In genomic region chr1:183593356-183593755, GRCh38 we compare ENCODE assay signal across 10 cellular contexts. TPM values are rescaled to one million over a fixed set of nuclear protein-coding genes. Genes with fewer than 3 reads are reported as not detected.
DNase-seq lines count a peak whose midpoint lies in the region; ATAC-seq and TF ChIP-seq lines count a peak whose summit lies in the region.
"Had no signal": no experiment of that assay in that cellular context is flagged by ENCODE, and none has a peak within 500 bp of the region (broad histone marks: within the 10 kb centered on the region; RNA-seq: fewer than 3 reads in every experiment).

No MANE protein-coding gene starts in this region.

- no peak overlapping the region for H3K27ac ChIP-seq in CD4-positive, alpha-beta memory T cell (ENCODE audit: low read depth, low read length)
- H3K27ac ChIP-seq: SJSA1 had no signal

- H3K36me3 ChIP-seq in CD4-positive, alpha-beta memory T cell (ENCODE audit: insufficient read depth, low read length), result no peaks in the 10 kb centered on the region
- H3K36me3 ChIP-seq: SJSA1 had no signal

- H3K4me3 Mint-ChIP-seq in MCF 10A (ENCODE audit: unreplicated experiment), result no peak overlapping the region
- H3K4me3 Mint-ChIP-seq in CD4-positive, alpha-beta memory T cell, result peak overlapping the region in 1 of 8 donors; percentile 9

- no peak for TF ChIP-seq CTCF in MCF 10A (IDR thresholded peaks at IDR 0.05; ENCODE audit: unreplicated experiment)

- peak; percentile 32 for ATAC-seq in GM18499 (IDR thresholded peaks at IDR 0.05; ENCODE audit: insufficient read depth, unreplicated experiment)
- peak; percentile 40 for ATAC-seq in GM21528 (IDR thresholded peaks at IDR 0.05; ENCODE audit: low FRiP score, unreplicated experiment)
- peak; percentile 26 for ATAC-seq in HG03575 (IDR thresholded peaks at IDR 0.05; ENCODE audit: extremely low read depth, insufficient number of reproducible peaks, low FRiP score, unreplicated experiment)

- H3K9me3 Mint-ChIP-seq in MCF 10A (ENCODE audit: unreplicated experiment), result no peaks in the 10 kb centered on the region
- peaks cover 0 to 3% (median 0%) of the 10 kb centered on the region in 8 donors for H3K9me3 Mint-ChIP-seq in CD4-positive, alpha-beta memory T cell

- intact Hi-C loops in MCF 10A (cut with micrococcal nuclease), result no loop called here
- intact Hi-C loops in CD4-positive, alpha-beta memory T cell (cut with micrococcal nuclease), result loop anchor here (5.0 kb wide), 1 partner anchor 34 kb away; no protein-coding TSS in a partner anchor

- no peaks in the 10 kb centered on the region for H3K27me3 Mint-ChIP-seq in MCF 10A (ENCODE audit: insufficient read depth, unreplicated experiment)
- peaks cover 4 to 7% of the 10 kb centered on the region in 2 donors for H3K27me3 Mint-ChIP-seq in CD4-positive, alpha-beta memory T cell

- POLR2A ChIA-PET in MCF 10A (lab: Yijun Ruan, JAX), result no interaction called here
- POLR2A ChIA-PET in CD4-positive, alpha-beta memory T cell (lab: Charles Lee; ENCODE audit: partially characterized antibody), result interaction anchor here (0.9 kb wide), 1 partner anchor 13 kb away, joined by 3 read pairs; no protein-coding TSS in a partner anchor

- peaks cover 20% of the 10 kb centered on the region for H3K4me1 Mint-ChIP-seq in MCF 10A (ENCODE audit: insufficient read depth, unreplicated experiment)
- H3K4me1 Mint-ChIP-seq in CD4-positive, alpha-beta memory T cell, result peaks cover 20 to 27% (median 23%) of the 10 kb centered on the region in 4 donors

- DNase-seq in globus pallidus (ENCODE audit: low spot score) (peak; percentile 59), NCI-H345 treated with DMSO at 0.1 percent for 48 hours (lab: John Stamatoyannopoulos, UW; ENCODE audit: unreplicated experiment) (no peak), MCF 10A (ENCODE audit: unreplicated experiment) (no peak), OCI-M2 (lab: John Stamatoyannopoulos, UW; ENCODE audit: unreplicated experiment) (no peak)
- no peak for DNase-seq in CD4-positive, alpha-beta memory T cell

- H3K27ac Mint-ChIP-seq in MCF 10A (ENCODE audit: low read depth, unreplicated experiment), result no peak overlapping the region
- no peak overlapping the region for H3K27ac Mint-ChIP-seq in CD4-positive, alpha-beta memory T cell

- BruUV-seq in MCF 10A (replicated peaks; lab: Mats Ljungman, UMichigan), result no TSS peak

- H3K36me3 Mint-ChIP-seq in MCF 10A (ENCODE audit: insufficient read depth, unreplicated experiment), result no peaks in the 10 kb centered on the region
- H3K36me3 Mint-ChIP-seq in CD4-positive, alpha-beta memory T cell, result no peaks in the 10 kb centered on the region

- no peaks in the 10 kb centered on the region for H3K9me3 ChIP-seq in CD4-positive, alpha-beta memory T cell (ENCODE audit: control insufficient read depth in 1 of 2, low read length in 2 of 2)
- H3K9me3 ChIP-seq: SJSA1 had no signal

- peaks cover 28% of the 10 kb centered on the region for H3K4me1 ChIP-seq in CD4-positive, alpha-beta memory T cell (ENCODE audit: insufficient read depth, low read length)
- H3K4me1 ChIP-seq: SJSA1 had no signal

- H3K4me3 ChIP-seq in CD4-positive, alpha-beta memory T cell (ENCODE audit: low read length in 2 of 2), result no peak overlapping the region
- H3K4me3 ChIP-seq: SJSA1 had no signal

- CTCF ChIA-PET in MCF 10A (lab: Yijun Ruan, JAX), result interaction anchor here (1.0 to 1.5 kb wide), 2 partner anchors 13 to 49 kb away, joined by 4 to 5 read pairs; no protein-coding TSS in a partner anchor
- CTCF ChIA-PET in CD4-positive, alpha-beta memory T cell (lab: Charles Lee; ENCODE audit: partially characterized antibody), result no interaction called here

- no peaks in the 10 kb centered on the region for H3K27me3 ChIP-seq in CD4-positive, alpha-beta memory T cell (ENCODE audit: insufficient read depth, low read length)

RNA-seq across cellular contexts. Expression of gene NCF2, which starts 3.1 kb away (rescaled TPM):
- 4.9 and 8.7 TPM in 2 replicates for total RNA-seq in MCF 10A (2022)
- 1 to 10 TPM; 5.2 to 6.7 TPM for total RNA-seq in CD4-positive, alpha-beta memory T cell
- 1 to 10 TPM; 2.0 to 6.9 TPM for polyA plus RNA-seq in CD4-positive, alpha-beta memory T cell

RNA-seq across cellular contexts. Expression of gene ARPC5, which starts 42.2 kb away (rescaled TPM):
- 195 and 240 TPM in 2 replicates for total RNA-seq in MCF 10A (2022)
- 100 to 1,000 TPM; 106 to 107 TPM for total RNA-seq in CD4-positive, alpha-beta memory T cell
- polyA plus RNA-seq in CD4-positive, alpha-beta memory T cell, result 100 to 1,000 TPM; 391 to 696 TPM

RNA-seq across cellular contexts. Expression of gene APOBEC4, which starts 59.8 kb away (rescaled TPM):
- not detected in 2 replicates for total RNA-seq in MCF 10A (2022)
- not detected for total RNA-seq in CD4-positive, alpha-beta memory T cell
- not detected for polyA plus RNA-seq in CD4-positive, alpha-beta memory T cell
- total RNA-seq: bronchial epithelial cell, SJSA1 had no signal
